ENCODE assay signal across 2 cellular contexts in genomic region chr3:126104028-126104635, GRCh38.
TF ChIP-seq lines count a peak whose summit lies in the region.

No MANE protein-coding gene starts in this region.

TF ChIP-seq in IMR-90, 13 proteins besides CTCF, POLR2A, EP300 and RAD21:
- TF ChIP-seq BHLHE40 (IDR thresholded peaks at IDR 0.05; ENCODE audit: low read depth, low read length), result no peak
- no peak for TF ChIP-seq NFE2L2 (IDR thresholded peaks at IDR 0.05; ENCODE audit: low read depth, low read length)
- TF ChIP-seq ELK1 (IDR thresholded peaks at IDR 0.05; ENCODE audit: borderline replicate concordance, low read depth, low read length), result no peak
- TF ChIP-seq FOS (IDR thresholded peaks at IDR 0.05; ENCODE audit: low read depth, low read length), result no peak
- no peak for TF ChIP-seq MAZ (IDR thresholded peaks at IDR 0.05; ENCODE audit: borderline replicate concordance, low read depth, low read length)
- TF ChIP-seq RFX5 (IDR thresholded peaks at IDR 0.05; ENCODE audit: low read depth, low read length), result no peak
- no peak for TF ChIP-seq USF2 (IDR thresholded peaks at IDR 0.05; ENCODE audit: low read depth, low read length)
- no peak for TF ChIP-seq RCOR1 (IDR thresholded peaks at IDR 0.05; ENCODE audit: insufficient replicate concordance, low read length)
- TF ChIP-seq CHD1 (IDR thresholded peaks at IDR 0.05; ENCODE audit: low read depth, low read length), result no peak

TF ChIP-seq in HepG2, 621 proteins besides CTCF, POLR2A, EP300 and RAD21:
- TF ChIP-seq ZNF44 (CRISPR knock-in tag; IDR thresholded peaks at IDR 0.05) (no peak), KLF15 (CRISPR knock-in tag; IDR thresholded peaks at IDR 0.05; ENCODE audit: borderline replicate concordance) (no peak), ZHX2 (IDR thresholded peaks at IDR 0.05; ENCODE audit: low read depth) (no peak), ZHX2 (CRISPR knock-in tag; IDR thresholded peaks at IDR 0.05; ENCODE audit: borderline replicate concordance) (no peak), STAT5B (CRISPR knock-in tag; IDR thresholded peaks at IDR 0.05) (no peak), CREM (IDR thresholded peaks at IDR 0.05) (no peak), CREM (CRISPR knock-in tag; IDR thresholded peaks at IDR 0.05) (no peak), ATF1 (CRISPR knock-in tag; IDR thresholded peaks at IDR 0.05) (no peak), ZNF567 (CRISPR knock-in tag; IDR thresholded peaks at IDR 0.05; ENCODE audit: borderline replicate concordance) (no peak), AHR (CRISPR knock-in tag; IDR thresholded peaks at IDR 0.05) (no peak), ZNF83 (CRISPR knock-in tag; IDR thresholded peaks at IDR 0.05; ENCODE audit: borderline replicate concordance) (no peak), RNF219 (CRISPR knock-in tag; IDR thresholded peaks at IDR 0.05) (no peak), NPAS2 (CRISPR knock-in tag; IDR thresholded peaks at IDR 0.05; ENCODE audit: borderline replicate concordance) (no peak), TIGD3 (CRISPR knock-in tag; IDR thresholded peaks at IDR 0.05; ENCODE audit: borderline replicate concordance) (no peak), ZC3H4 (CRISPR knock-in tag; IDR thresholded peaks at IDR 0.05; ENCODE audit: borderline replicate concordance) (no peak), SAFB2 (CRISPR knock-in tag; IDR thresholded peaks at IDR 0.05; ENCODE audit: borderline replicate concordance, low read depth) (no peak), ZNF160 (CRISPR knock-in tag; IDR thresholded peaks at IDR 0.05) (no peak)
